ENCODE assay signal across 8 cellular contexts in the genomic region with DNA sequence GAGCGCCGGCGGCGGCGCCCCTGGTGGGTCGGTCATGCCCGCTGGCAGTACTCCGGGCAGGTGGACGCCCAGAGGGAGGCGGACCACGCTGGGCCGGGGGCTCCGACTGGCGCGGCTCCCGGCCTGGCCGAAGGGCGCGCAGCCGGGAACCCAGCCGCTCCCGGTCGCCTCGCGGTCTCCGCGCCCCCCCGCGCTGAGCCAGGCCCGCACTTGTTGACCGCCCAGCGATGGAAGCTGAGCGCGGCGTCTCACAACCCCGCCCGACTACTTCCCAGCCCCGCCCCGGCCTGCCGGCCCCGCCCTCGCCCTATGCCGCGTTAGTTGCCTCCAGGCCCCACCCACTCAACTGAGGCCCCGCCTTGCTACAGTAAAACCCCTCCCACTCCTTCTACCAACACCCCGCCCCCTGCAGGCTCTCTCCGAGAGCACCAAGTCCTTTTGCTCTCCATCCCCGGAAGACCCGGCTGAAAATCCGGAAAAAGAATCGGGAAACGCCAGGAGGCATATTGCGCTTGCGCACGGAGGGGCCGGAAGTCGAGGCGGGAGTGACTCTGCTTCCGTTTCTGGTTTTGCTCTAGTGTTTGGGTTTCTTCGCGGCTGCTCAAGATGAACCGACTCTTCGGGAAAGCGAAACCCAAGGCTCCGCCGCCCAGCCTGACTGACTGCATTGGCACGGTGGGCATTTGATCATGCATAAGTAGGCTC. TPM values are rescaled to one million over a fixed set of nuclear protein-coding genes. Genes with fewer than 3 reads are reported as not detected.
A peak's percentile ranks its signal among the peaks of the same experiment; 100 is the strongest.
DNase-seq lines count a peak whose midpoint lies in the region; ATAC-seq and TF ChIP-seq lines count a peak whose summit lies in the region.

A gene (minus strand): TSS at position 236 of the 705 bp plus-strand sequence.
A gene (plus strand): TSS at position 577 of the 705 bp plus-strand sequence. CDS start 30 bp downstream, at position 607.

- 0% methylated on average over 4 of the region's 67 CpGs for WGBS in mammary epithelial cell (ENCODE audit: low coverage, missing lambda C conversion rate)

- DNase-seq in AG04450 (ENCODE audit: low read depth, low spot score) = peak; percentile 99
- peak; percentile 98 for DNase-seq in NCI-H2227 (lab: John Stamatoyannopoulos, UW; ENCODE audit: unreplicated experiment)
- peak; percentile 99 for DNase-seq in WERI-Rb-1
- DNase-seq in mammary epithelial cell = peak; percentile 99

- POLR2A ChIA-PET in AG04450 (lab: Yijun Ruan, JAX) = interaction anchor here (0.6 to 1.1 kb wide), 8 partner anchors 9 to 240 kb away, joined by 3 to 6 read pairs (median 3); a partner anchor contains a TSS

- H3K4me3 ChIP-seq in AG04450 (ENCODE audit: low read depth, low read length) = peak within 1 kb of the TSS; percentile 100
- H3K4me3 ChIP-seq in WERI-Rb-1 (ENCODE audit: low read depth, low read length) = peak within 1 kb of the TSS; percentile 95
- peak within 1 kb of the TSS; percentile 89 to 97 (median 96) for H3K4me3 ChIP-seq in mammary epithelial cell (replicated peaks in 1 of 3; ENCODE audit: insufficient read depth in 1 of 3, low read depth in 2 of 3, low read length in 3 of 3)
- H3K4me3 ChIP-seq in iPS-20b (ENCODE audit: low read length) = peak within 1 kb of the TSS; percentile 98
- H3K4me3 ChIP-seq in skin epidermis = peak within 1 kb of the TSS; percentile 53 to 97 (median 83)

- intact Hi-C loops in mammary epithelial cell (cut with micrococcal nuclease) = loop anchor here (1.0 kb wide), 4 partner anchors 26 to 183 kb away; a partner anchor contains a TSS

- TF ChIP-seq CTCF in AG04450 (IDR thresholded peaks at IDR 0.05; ENCODE audit: low read depth, low read length) = peak; percentile 46
- 0 out of 2 replicates have a peak, but pooled peaks have one; percentile 1 for TF ChIP-seq CTCF in WERI-Rb-1 (IDR thresholded peaks at IDR 0.05; ENCODE audit: low read depth, low read length)
- TF ChIP-seq CTCF in mammary epithelial cell (conservative IDR thresholded peaks at IDR 0.05 in 1 of 2, IDR thresholded peaks at IDR 0.05 in 1 of 2; ENCODE audit: extremely low read depth in 1 of 2, insufficient read depth in 1 of 2, low read depth in 1 of 2, low read length in 2 of 2) = peak; percentile 11 to 45

- no peaks in the 10 kb centered on the region; the same call in 1 of the 2 replicates for H3K9me3 ChIP-seq in AG04450 (ENCODE audit: control insufficient read depth, insufficient read depth, low read length)
- no peaks in the 10 kb centered on the region for H3K9me3 ChIP-seq in WERI-Rb-1 (ENCODE audit: severe bottlenecking)
- no peaks in the 10 kb centered on the region for H3K9me3 ChIP-seq in mammary epithelial cell (replicated peaks; ENCODE audit: insufficient read depth, low read length)
- no peaks in the 10 kb centered on the region for H3K9me3 ChIP-seq in iPS-20b (ENCODE audit: insufficient read depth, low read depth, low read length)

- no TSS peak for BruUV-seq in mammary epithelial cell (replicated peaks; lab: Mats Ljungman, UMichigan)

- H3K27ac ChIP-seq in AG04450 (ENCODE audit: low read depth, low read length) (peak within 1 kb of the TSS; percentile 68), WERI-Rb-1 (peak within 1 kb of the TSS; percentile 91), mammary epithelial cell (ENCODE audit: insufficient read depth, low read depth, low read length) (peak within 1 kb of the TSS; percentile 87), iPS-20b (ENCODE audit: low read length) (peak within 1 kb of the TSS; percentile 20), skin epidermis (peak within 1 kb of the TSS; percentile 67 to 98 (median 95))

- H3K79me2 ChIP-seq in mammary epithelial cell (ENCODE audit: insufficient read depth, low read length) = peaks cover 67% of the 10 kb centered on the region

- peaks cover 17% of the 10 kb centered on the region for H3K4me1 ChIP-seq in mammary epithelial cell (ENCODE audit: insufficient read depth, low read length)
- H3K4me1 ChIP-seq in iPS-20b (ENCODE audit: insufficient read depth, low read length) = peaks cover 4% of the 10 kb centered on the region

- H3K27me3 ChIP-seq in AG04450 (ENCODE audit: control insufficient read depth, insufficient read depth, low read length) (no peaks in the 10 kb centered on the region), WERI-Rb-1 (ENCODE audit: insufficient read depth, low read depth, severe bottlenecking) (no peaks in the 10 kb centered on the region), mammary epithelial cell (ENCODE audit: insufficient read depth, low read length) (no peaks in the 10 kb centered on the region), iPS-20b (ENCODE audit: insufficient read depth, low read length) (no peaks in the 10 kb centered on the region)

- CTCF ChIA-PET in AG04450 (lab: Charles Lee) (interaction anchor here (0.6 to 1.5 kb wide), 4 partner anchors 9 to 189 kb away, joined by 3 to 6 read pairs (median 4); no protein-coding TSS in a partner anchor), mammary epithelial cell (lab: Charles Lee; ENCODE audit: low non-redundant PET) (no interaction called here)

- ATAC-seq in GM18873 (IDR thresholded peaks at IDR 0.05; ENCODE audit: low FRiP score, unreplicated experiment) (peak; percentile 91), HG03139 (IDR thresholded peaks at IDR 0.05; ENCODE audit: unreplicated experiment) (peak; percentile 77)

- peak within 1 kb of the TSS; percentile 82 for H2AFZ ChIP-seq in mammary epithelial cell (ENCODE audit: low read depth, low read length)

- no peaks in the 10 kb centered on the region for H4K20me1 ChIP-seq in mammary epithelial cell (ENCODE audit: insufficient read depth, low read length)

- H3K9ac ChIP-seq in mammary epithelial cell (ENCODE audit: insufficient read depth, low read length) = peak within 1 kb of the TSS; percentile 97
- peak within 1 kb of the TSS; percentile 93 for H3K9ac ChIP-seq in iPS-20b (ENCODE audit: low read depth, low read length)

- H3K36me3 ChIP-seq in WERI-Rb-1 = peaks cover 72% of the 10 kb centered on the region
- peaks cover 27% of the 10 kb centered on the region for H3K36me3 ChIP-seq in mammary epithelial cell (ENCODE audit: insufficient read depth, low read length)
- H3K36me3 ChIP-seq in iPS-20b (ENCODE audit: insufficient read depth, low read depth, low read length) = peaks cover 57% of the 10 kb centered on the region

- peak within 1 kb of the TSS; percentile 95 for H3K4me2 ChIP-seq in mammary epithelial cell (ENCODE audit: insufficient read depth, low read depth, low read length)

- dilution Hi-C loops in mammary epithelial cell (cut with HindIII; ENCODE audit: low sequenced_read_pairs) = no loop called here

- in situ Hi-C loops in mammary epithelial cell (cut with MboI; ENCODE audit: low sequenced_read_pairs in 2 of 2) = no loop called here

RNA-seq across cellular contexts. Expression of the first gene that starts in this region (rescaled TPM):
- 26.4 and 31.7 TPM in 2 replicates for polyA plus RNA-seq in AG04450 (2011; rRNA removed)
- 7.8 and 8.5 TPM in 2 replicates for polyA minus RNA-seq in AG04450 (2011; rRNA and poly(A)+ RNA removed)
- 10 to 100 TPM; 28.5 to 30.9 TPM for total RNA-seq in mammary epithelial cell
- 20.3 TPM for polyA plus RNA-seq in mammary epithelial cell
- polyA minus RNA-seq in mammary epithelial cell = 5.4 TPM

RNA-seq across cellular contexts. Expression of the second gene that starts in this region (rescaled TPM):
- polyA plus RNA-seq in AG04450 (2011; rRNA removed) (97.6 and 144 TPM in 2 replicates), mammary epithelial cell (50.6 TPM)
- polyA minus RNA-seq in AG04450 (2011; rRNA and poly(A)+ RNA removed) = 22.0 and 34.4 TPM in 2 replicates
- 10 to 100 TPM; 52.7 to 54.0 TPM for total RNA-seq in mammary epithelial cell
- 30.3 TPM for polyA minus RNA-seq in mammary epithelial cell

Comparison
In these comparisons a context has a peak if more than half of its experiments do, and no peak if none do; other contexts are left out.
1. Peak in every context shown above with its lines: DNase-seq, ATAC-seq, H3K4me3 ChIP-seq and H3K27ac ChIP-seq.
2. H3K27ac ChIP-seq: peak in every context shown above with its lines; median percentile 95 in skin epidermis; 91 in WERI-Rb-1; 87 in mammary epithelial cell; 68 in AG04450; 20 in iPS-20b.